ENCODE assay signal across 25 cellular contexts in genomic region chr6:95084867-95085266, GRCh38.
"Had no signal": no experiment of that assay in that cellular context is flagged by ENCODE, and none has a peak within 500 bp of the region (broad histone marks: within the 10 kb centered on the region; RNA-seq: fewer than 3 reads in every experiment).

No MANE protein-coding gene starts in this region.

- H3K27ac Mint-ChIP-seq: activated B cell treated with CpG ODN at 0.5 μM for 24 hours; activated CD4-positive, alpha-beta memory T cell treated with anti-CD3 and anti-CD28 coated beads for 36 hours; activated naive CD4-positive, alpha-beta T cell treated with anti-CD3 and anti-CD28 coated beads, Interleukin-2, amount 50 U/mL, for 24 hours; effector memory CD8-positive, alpha-beta T cell; immature natural killer cell; naive thymus-derived CD8-positive, alpha-beta T cell; neural progenitor cell; progenitor cell of endocrine pancreas; stimulated activated naive CD8-positive, alpha-beta T cell treated with anti-CD3 and anti-CD28 coated beads, Interleukin-15, Interleukin-2, amounts not matched to agents 100 ng/mL and 50 ng/mL, for 24 hours had no signal

- H3K36me3 Mint-ChIP-seq: activated CD4-positive, alpha-beta memory T cell treated with anti-CD3 and anti-CD28 coated beads for 36 hours; activated naive CD4-positive, alpha-beta T cell treated with anti-CD3 and anti-CD28 coated beads, Interleukin-2, amount 50 U/mL, for 24 hours; immature natural killer cell; naive thymus-derived CD8-positive, alpha-beta T cell; neural progenitor cell had no signal

- H3K36me3 ChIP-seq: adrenal gland, ascending aorta, brain microvascular endothelial cell, esophagus muscularis mucosa, neural progenitor cell, thyroid gland had no signal

- H3K27ac ChIP-seq: adrenal gland, ascending aorta, brain microvascular endothelial cell, dorsolateral prefrontal cortex, esophagus muscularis mucosa, hepatocyte, neural progenitor cell, thyroid gland had no signal

- H3K4me3 Mint-ChIP-seq: activated B cell treated with CpG ODN at 0.5 μM for 24 hours; activated CD4-positive, alpha-beta memory T cell treated with anti-CD3 and anti-CD28 coated beads for 36 hours; activated naive CD4-positive, alpha-beta T cell treated with anti-CD3 and anti-CD28 coated beads, Interleukin-2, amount 50 U/mL, for 24 hours; effector memory CD8-positive, alpha-beta T cell; immature natural killer cell; naive thymus-derived CD8-positive, alpha-beta T cell; neural progenitor cell; stimulated activated naive CD8-positive, alpha-beta T cell treated with anti-CD3 and anti-CD28 coated beads, Interleukin-15, Interleukin-2, amounts not matched to agents 100 ng/mL and 50 ng/mL, for 24 hours had no signal

- H3K27me3 ChIP-seq: adrenal gland, ascending aorta, brain microvascular endothelial cell, dorsolateral prefrontal cortex, esophagus muscularis mucosa, hepatocyte, neural progenitor cell, thyroid gland had no signal

- H3K27me3 Mint-ChIP-seq: activated B cell treated with CpG ODN at 0.5 μM for 24 hours; activated CD4-positive, alpha-beta memory T cell treated with anti-CD3 and anti-CD28 coated beads for 36 hours; activated naive CD4-positive, alpha-beta T cell treated with anti-CD3 and anti-CD28 coated beads, Interleukin-2, amount 50 U/mL, for 24 hours; effector memory CD8-positive, alpha-beta T cell; naive thymus-derived CD8-positive, alpha-beta T cell; progenitor cell of endocrine pancreas; stimulated activated naive CD8-positive, alpha-beta T cell treated with anti-CD3 and anti-CD28 coated beads, Interleukin-15, Interleukin-2, amounts not matched to agents 100 ng/mL and 50 ng/mL, for 24 hours had no signal

- H3K9me3 Mint-ChIP-seq: activated B cell treated with CpG ODN at 0.5 μM for 24 hours; activated CD4-positive, alpha-beta memory T cell treated with anti-CD3 and anti-CD28 coated beads for 36 hours; activated naive CD4-positive, alpha-beta T cell treated with anti-CD3 and anti-CD28 coated beads, Interleukin-2, amount 50 U/mL, for 24 hours; immature natural killer cell; naive thymus-derived CD8-positive, alpha-beta T cell; neural progenitor cell; stimulated activated naive CD8-positive, alpha-beta T cell treated with anti-CD3 and anti-CD28 coated beads, Interleukin-15, Interleukin-2, amounts not matched to agents 100 ng/mL and 50 ng/mL, for 24 hours had no signal

- ATAC-seq: effector memory CD8-positive, alpha-beta T cell; naive thymus-derived CD8-positive, alpha-beta T cell had no signal

- H3K4me1 ChIP-seq: adrenal gland, ascending aorta, neural progenitor cell, thyroid gland had no signal

- DNase-seq: activated B cell treated with CpG ODN at 0.5 μM for 24 hours; activated CD4-positive, alpha-beta memory T cell treated with anti-CD3 and anti-CD28 coated beads for 36 hours; activated CD4-positive, alpha-beta T cell treated with anti-CD3 and anti-CD28 coated beads for 4 hours; activated effector memory CD4-positive, alpha-beta T cell treated with anti-CD3 and anti-CD28 coated beads, Interleukin-2, amount 50 U/mL, for 16 hours; adrenal gland; brain microvascular endothelial cell; caudate nucleus; effector memory CD8-positive, alpha-beta T cell; glutamatergic neuron; immature natural killer cell; kidney glomerular epithelial cell; naive thymus-derived CD8-positive, alpha-beta T cell; retina; stimulated activated CD4-positive, alpha-beta T cell treated with anti-CD3 and anti-CD28 coated beads, Interleukin-4, amount 100 ng/mL, for 24 hours; substantia nigra; T-helper 1 cell; thyroid gland had no signal

- H3K4me3 ChIP-seq: adrenal gland, ascending aorta, dorsolateral prefrontal cortex, esophagus muscularis mucosa, hepatocyte, neural progenitor cell, thyroid gland had no signal

- H3K4me1 Mint-ChIP-seq: activated B cell treated with CpG ODN at 0.5 μM for 24 hours; activated naive CD4-positive, alpha-beta T cell treated with anti-CD3 and anti-CD28 coated beads, Interleukin-2, amount 50 U/mL, for 24 hours; immature natural killer cell; naive thymus-derived CD8-positive, alpha-beta T cell had no signal

- H3K9me3 ChIP-seq: adrenal gland, ascending aorta, esophagus muscularis mucosa, thyroid gland had no signal
